3 cellular contexts compared by ENCODE assay signal in genomic region chr2:160126756-160127155, GRCh38.
"Had no signal": no experiment of that assay in that cellular context is flagged by ENCODE, and none has a peak within 500 bp of the region (broad histone marks: within the 10 kb centered on the region; RNA-seq: fewer than 3 reads in every experiment).

No MANE protein-coding gene starts in this region.

- ATAC-seq: GM12878 had no signal

- DNase-seq: GDM1, GF-D8 had no signal

- H3K4me3 ChIP-seq: GM12878 had no signal
